In the genomic region with DNA sequence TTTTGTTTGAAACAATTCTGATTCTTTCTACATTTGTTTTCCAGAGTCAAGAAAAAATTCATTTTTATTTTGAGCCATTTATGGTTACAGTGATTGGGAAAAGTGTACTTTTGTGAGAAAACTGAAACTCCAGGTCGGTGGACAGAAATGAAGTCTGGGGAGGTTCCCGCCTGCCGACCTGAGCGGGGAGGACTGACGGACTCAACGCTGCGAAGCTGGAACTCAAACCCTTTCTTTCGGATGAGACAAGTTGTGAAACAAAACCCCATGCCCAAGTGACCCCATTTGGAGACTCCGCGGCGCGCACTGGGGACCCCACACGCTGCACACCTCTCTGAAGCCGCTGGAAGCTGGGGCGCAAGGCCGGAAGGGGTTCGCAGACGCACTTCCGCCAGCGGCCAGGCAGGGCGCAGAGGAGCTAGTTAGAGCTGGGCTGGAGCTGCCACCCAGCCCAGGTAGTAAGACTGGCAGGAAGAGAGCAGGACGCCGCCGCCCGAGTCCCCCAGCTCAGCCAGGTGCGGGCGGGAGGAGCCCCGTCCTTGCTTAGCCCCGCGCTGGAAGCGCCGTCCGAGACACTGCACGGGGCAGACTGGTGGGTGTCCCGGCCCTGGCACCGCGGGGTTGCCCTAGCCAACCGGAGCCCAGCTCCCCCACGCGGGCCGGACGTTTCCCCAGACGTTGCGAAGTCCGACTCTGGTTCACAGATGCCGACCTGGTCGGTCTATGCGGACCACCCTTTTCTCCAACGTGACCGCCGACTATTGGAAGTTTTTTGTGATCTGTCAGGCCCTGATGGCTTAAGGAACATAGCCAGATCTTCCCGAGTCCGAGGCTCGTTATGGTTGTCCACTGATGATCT, we compare ENCODE assay signal across 8 cellular contexts. TPM values are rescaled to one million over a fixed set of nuclear protein-coding genes. Genes with fewer than 3 reads are reported as not detected.
DNase-seq lines count a peak whose midpoint lies in the region; ATAC-seq and TF ChIP-seq lines count a peak whose summit lies in the region.

No MANE protein-coding gene starts in this region.

- peaks cover 10% of the 10 kb centered on the region for H3K4me1 ChIP-seq in skeletal muscle satellite cell (ENCODE audit: control insufficient read depth, insufficient read depth, low read length)

- H3K27ac ChIP-seq in brain microvascular endothelial cell = peak overlapping the region; percentile 42

- H3K9me3 ChIP-seq in iPS-18c (ENCODE audit: control insufficient read depth, insufficient read depth, low read length) = no peaks in the 10 kb centered on the region
- H3K9me3 ChIP-seq in skeletal muscle satellite cell (replicated peaks; ENCODE audit: low read length) = no peaks in the 10 kb centered on the region

- in situ Hi-C loops in brain microvascular endothelial cell (cut with HindIII; ENCODE audit: low pct_ligation_motif_present, low sequenced_read_pairs) = no loop called here

- H3K9ac ChIP-seq in skeletal muscle satellite cell (ENCODE audit: low read depth, low read length) = peak overlapping the region; percentile 85

- peak; percentile 77 for TF ChIP-seq CTCF in brain microvascular endothelial cell (IDR thresholded peaks at IDR 0.05; ENCODE audit: low read depth, low read length, missing control alignments)

- peak; percentile 99 for ATAC-seq in HG02973 (IDR thresholded peaks at IDR 0.05; ENCODE audit: unreplicated experiment)

- H3K36me3 ChIP-seq in brain microvascular endothelial cell (replicated peaks) (no peaks in the 10 kb centered on the region), skeletal muscle satellite cell (ENCODE audit: insufficient read depth, low read length) (no peaks in the 10 kb centered on the region)

- peak overlapping the region; percentile 90 for H3K4me2 ChIP-seq in skeletal muscle satellite cell (ENCODE audit: low read length)

- DNase-seq in SIG-M5 treated with dmso at 0.1 percent for 504 hours (lab: John Stamatoyannopoulos, UW; ENCODE audit: unreplicated experiment) (peak; percentile 84), SIG-M5 (lab: John Stamatoyannopoulos, UW) (no peak), NCI-H2081 (lab: John Stamatoyannopoulos, UW) (peak; percentile 77 to 88), UCSD-AML1 (lab: John Stamatoyannopoulos, UW; ENCODE audit: unreplicated experiment) (peak; percentile 83), brain microvascular endothelial cell (peak; percentile 62)

- H3K27me3 ChIP-seq in brain microvascular endothelial cell (replicated peaks) (no peaks in the 10 kb centered on the region), skeletal muscle satellite cell (ENCODE audit: control insufficient read depth, insufficient read depth, low read length) (no peaks in the 10 kb centered on the region)

- H3K4me3 ChIP-seq in brain microvascular endothelial cell (ENCODE audit: low read depth, low read length) = peak overlapping the region; percentile 77
- peak overlapping the region; percentile 83 for H3K4me3 ChIP-seq in iPS-18c (ENCODE audit: insufficient read depth, low read depth, low read length)
- peak overlapping the region; percentile 86 for H3K4me3 ChIP-seq in skeletal muscle satellite cell (ENCODE audit: low read length)

RNA-seq across cellular contexts. Expression of gene ZSCAN16, which starts 19.8 kb away (rescaled TPM):
- 2.0 and 2.3 TPM in 2 replicates for total RNA-seq in skeletal muscle satellite cell (2012; rRNA removed)

RNA-seq across cellular contexts. Expression of gene ZNF165, which starts 24.3 kb away (rescaled TPM):
- total RNA-seq in skeletal muscle satellite cell (2012; rRNA removed) = 0.51 and 0.66 TPM in 2 replicates

RNA-seq across cellular contexts. Expression of gene ZKSCAN8, which starts 37.1 kb away (rescaled TPM):
- total RNA-seq in skeletal muscle satellite cell (2012; rRNA removed) = 9.1 and 10.0 TPM in 2 replicates
